Comparison of ENCODE assay signal across 10 cellular contexts in the genomic region with DNA sequence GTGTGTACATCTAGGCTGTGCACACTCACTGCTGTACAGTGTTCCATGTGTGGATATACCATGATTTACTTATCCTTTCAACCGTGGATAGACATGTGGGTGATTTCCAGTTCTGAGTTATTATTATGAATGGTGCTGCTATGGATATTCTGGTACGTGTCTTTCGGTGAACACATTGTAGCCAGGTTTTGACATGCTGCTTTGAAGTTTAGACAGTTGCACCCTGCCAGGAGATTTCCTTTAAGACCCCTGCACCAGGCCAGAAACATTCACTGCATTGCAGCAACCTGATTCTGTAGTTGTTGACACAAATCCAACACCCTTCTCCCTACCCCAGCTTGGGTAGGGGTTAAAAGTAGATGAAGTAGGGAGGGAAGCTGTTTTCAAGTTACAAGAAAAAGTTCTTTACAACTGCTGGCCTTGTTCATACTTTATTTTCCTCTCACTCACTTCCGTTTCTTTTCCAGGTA. TPM values are rescaled to one million over a fixed set of nuclear protein-coding genes. Genes with fewer than 3 reads are reported as not detected.
DNase-seq lines count a peak whose midpoint lies in the region; ATAC-seq and TF ChIP-seq lines count a peak whose summit lies in the region.
"Had no signal": no experiment of that assay in that cellular context is flagged by ENCODE, and none has a peak within 500 bp of the region (broad histone marks: within the 10 kb centered on the region; RNA-seq: fewer than 3 reads in every experiment).

No MANE protein-coding gene starts in this region.

- no peak overlapping the region for H2BK12ac ChIP-seq in mesenchymal stem cell (ENCODE audit: low read length in 2 of 2)

- no peaks in the 10 kb centered on the region for H3K79me2 ChIP-seq in SU-DHL-6 (ENCODE audit: insufficient read depth, low read length)

- DNase-seq in mesenchymal stem cell (no peak), HPDE6-E6E7 (ENCODE audit: extremely low spot score) (no peak), ACHN (no peak)
- no peak for DNase-seq in effector CD8-positive, alpha-beta T cell (lab: John Stamatoyannopoulos, UW)
- DNase-seq: activated gamma-delta T cell, kidney had no signal

- in situ Hi-C loops in ACHN (cut with HindIII; ENCODE audit: low pct_ligation_motif_present, low pct_unique_long_range_greater_than_20kb, low sequenced_read_pairs) = no loop called here

- 95% methylated on average over 4 of the region's 4 CpGs for WGBS in mesenchymal stem cell

- H3K14ac ChIP-seq in mesenchymal stem cell (ENCODE audit: low read length in 2 of 2) = no peak overlapping the region

- ATAC-seq in GM21737 (IDR thresholded peaks at IDR 0.05; ENCODE audit: unreplicated experiment) = peak; percentile 21
- ATAC-seq in GM21825 (IDR thresholded peaks at IDR 0.05; ENCODE audit: unreplicated experiment) = no peak

- no peak overlapping the region for H4K91ac ChIP-seq in mesenchymal stem cell (ENCODE audit: low read length)

- H3K9me2 ChIP-seq in SU-DHL-6 (replicated peaks; ENCODE audit: insufficient read depth, low read length) = no peaks in the 10 kb centered on the region

- H2BK120ac ChIP-seq in mesenchymal stem cell (ENCODE audit: low read depth, low read length) = no peak overlapping the region

- no peak overlapping the region for H3K27ac ChIP-seq in SU-DHL-6 (ENCODE audit: low read depth, low read length)
- H3K27ac ChIP-seq in mesenchymal stem cell (ENCODE audit: low read length, poor library complexity, severe bottlenecking) = no peak overlapping the region

- no peak for TF ChIP-seq CTCF in SU-DHL-6 (IDR thresholded peaks at IDR 0.05; ENCODE audit: insufficient read depth, low read length, poor library complexity, severe bottlenecking)

- peaks cover 8% of the 10 kb centered on the region for H3K4me1 ChIP-seq in mesenchymal stem cell (ENCODE audit: control insufficient read depth, insufficient read depth, low read depth, low read length)

- no peaks in the 10 kb centered on the region for H3K36me3 ChIP-seq in SU-DHL-6 (ENCODE audit: low read length)
- no peaks in the 10 kb centered on the region for H3K36me3 ChIP-seq in mesenchymal stem cell (ENCODE audit: control insufficient read depth in 1 of 2, insufficient read depth in 2 of 2, low read depth in 1 of 2, low read length in 2 of 2)

- no peaks in the 10 kb centered on the region for H3K9me3 ChIP-seq in SU-DHL-6 (ENCODE audit: insufficient read depth, low read length)
- no peaks in the 10 kb centered on the region for H3K9me3 ChIP-seq in mesenchymal stem cell (ENCODE audit: control insufficient read depth, low read length)

- no peak overlapping the region for H4K8ac ChIP-seq in mesenchymal stem cell (ENCODE audit: low read length)

- no peak overlapping the region for H2BK5ac ChIP-seq in mesenchymal stem cell (ENCODE audit: low read depth, low read length, poor library complexity, severe bottlenecking)

- H2AFZ ChIP-seq in SU-DHL-6 (ENCODE audit: low read depth, low read length, severe bottlenecking) (peak overlapping the region; percentile 12), mesenchymal stem cell (ENCODE audit: low read depth, low read length) (no peak overlapping the region)

- no peak overlapping the region for H2BK15ac ChIP-seq in mesenchymal stem cell (ENCODE audit: low read depth, poor library complexity, severe bottlenecking)

- no peak overlapping the region for H3K18ac ChIP-seq in mesenchymal stem cell (ENCODE audit: low read depth in 1 of 2, low read length in 2 of 2)

- H3K79me1 ChIP-seq in mesenchymal stem cell (replicated peaks; ENCODE audit: low read length, poor library complexity, severe bottlenecking) = no peaks in the 10 kb centered on the region

- no peaks in the 10 kb centered on the region for H3K27me3 ChIP-seq in SU-DHL-6 (ENCODE audit: low read length)
- H3K27me3 ChIP-seq in mesenchymal stem cell (ENCODE audit: control insufficient read depth in 1 of 2, insufficient read depth in 1 of 2, low read length in 2 of 2) = no peaks in the 10 kb centered on the region

- H3K4me2 ChIP-seq in SU-DHL-6 (ENCODE audit: low read depth, low read length, poor library complexity, severe bottlenecking) = peak overlapping the region; percentile 37
- no peak overlapping the region for H3K4me2 ChIP-seq in mesenchymal stem cell (ENCODE audit: low read length, poor library complexity, severe bottlenecking)

- no peak overlapping the region for H3K4ac ChIP-seq in mesenchymal stem cell (ENCODE audit: low read depth in 1 of 2, low read length in 2 of 2)

- no peaks in the 10 kb centered on the region for H3F3A ChIP-seq in SU-DHL-6 (ENCODE audit: insufficient read depth)

- H3K4me3 ChIP-seq in GM08714 (ENCODE audit: low read length) (peak overlapping the region; percentile 30; the same call in 1 of the 2 replicates), SU-DHL-6 (ENCODE audit: insufficient read depth, low read length, poor library complexity, severe bottlenecking) (no peak overlapping the region), mesenchymal stem cell (ENCODE audit: insufficient read depth in 1 of 2, low read depth in 1 of 2, low read length in 2 of 2) (peak overlapping the region in 1 of 2 experiments; percentile 57)

- H3K23ac ChIP-seq in mesenchymal stem cell (ENCODE audit: low read length in 2 of 2) = no peak overlapping the region

- H2AK5ac ChIP-seq in mesenchymal stem cell (ENCODE audit: low read length, severe bottlenecking) = no peak overlapping the region

- no peaks in the 10 kb centered on the region for H4K20me1 ChIP-seq in SU-DHL-6 (ENCODE audit: low read depth, low read length)

- no peak overlapping the region for H3K9ac ChIP-seq in SU-DHL-6 (ENCODE audit: low read length)
- H3K9ac ChIP-seq in mesenchymal stem cell (ENCODE audit: low read length) = peak overlapping the region; percentile 8

RNA-seq across cellular contexts. Expression of gene LTA4H, which starts 11.8 kb away (rescaled TPM):
- 80.6 TPM for polyA plus RNA-seq in mesenchymal stem cell (2013, experiment 1 of 2)
- polyA plus RNA-seq in mesenchymal stem cell (2013, experiment 2 of 2) = 84.4 TPM

RNA-seq across cellular contexts. Expression of gene HAL, which starts 51.0 kb away (rescaled TPM):
- 0.01 TPM for polyA plus RNA-seq in mesenchymal stem cell (2013, experiment 1 of 2)
- 0.05 TPM for polyA plus RNA-seq in mesenchymal stem cell (2013, experiment 2 of 2)
